ENCODE assay signal across 8 cellular contexts in the genomic region with DNA sequence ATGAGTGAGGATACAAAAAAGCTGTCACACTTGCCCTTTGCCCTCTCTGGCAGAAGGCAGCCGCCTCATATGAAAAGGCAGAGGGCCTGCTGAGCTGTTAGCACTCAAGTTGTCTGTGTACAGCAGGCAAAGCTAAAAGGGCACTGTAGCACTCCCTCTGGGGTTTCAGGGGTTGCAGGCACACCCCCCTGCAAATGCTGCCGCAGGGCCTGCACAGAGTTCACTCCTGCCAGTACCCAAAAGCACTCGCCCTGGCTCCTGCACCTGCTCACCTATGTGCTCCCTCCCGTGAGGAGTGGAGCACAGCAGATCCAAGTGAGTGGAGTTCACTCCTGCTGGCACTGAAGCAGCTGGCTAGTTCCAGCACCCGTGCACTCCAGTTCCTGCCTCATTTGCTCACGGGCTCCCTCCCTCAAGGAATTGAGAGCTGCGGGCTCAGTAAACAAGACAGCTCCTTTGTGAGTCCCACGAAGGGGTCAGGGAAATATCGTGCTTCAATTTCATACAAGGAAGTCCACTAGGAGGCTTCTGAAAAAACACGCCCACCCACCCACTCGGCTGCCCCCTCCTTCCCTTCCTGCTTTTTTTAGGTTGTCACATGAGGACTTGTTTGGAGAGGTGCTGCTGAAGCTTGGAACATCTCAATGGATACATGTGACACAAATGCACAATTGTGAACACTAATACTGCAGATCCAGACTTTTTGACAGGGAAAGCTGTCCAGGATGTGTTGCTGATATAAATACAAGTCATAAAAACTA. TPM values are rescaled to one million over a fixed set of nuclear protein-coding genes. Genes with fewer than 3 reads are reported as not detected.
DNase-seq lines count a peak whose midpoint lies in the region; ATAC-seq and TF ChIP-seq lines count a peak whose summit lies in the region.

No MANE protein-coding gene starts in this region.

- no peaks in the 10 kb centered on the region for H3K9me3 ChIP-seq in right lobe of liver
- no peaks in the 10 kb centered on the region for H3K9me3 ChIP-seq in vagina

- peaks cover 0 to 35% (median 5%) of the 10 kb centered on the region in 4 donors for H3K4me1 ChIP-seq in right lobe of liver
- H3K4me1 ChIP-seq in vagina, result peaks cover 15% of the 10 kb centered on the region

- intact Hi-C loops in right lobe of liver (cut with DNase I), result no loop called here
- intact Hi-C loops in vagina (cut with DNase I), result no loop called here

- H3K27me3 ChIP-seq in right lobe of liver (no peaks in the 10 kb centered on the region), vagina (no peaks in the 10 kb centered on the region)

- TF ChIP-seq POLR2A in right lobe of liver (IDR thresholded peaks at IDR 0.05) (no peak), vagina (IDR thresholded peaks at IDR 0.05) (no peak)

- H3K36me3 ChIP-seq in right lobe of liver (no peaks in the 10 kb centered on the region), vagina (no peaks in the 10 kb centered on the region)

- WGBS in right lobe of liver (ENCODE audit: insufficient coverage, low coverage, low lambda C conversion rate, missing lambda C conversion rate), result 15% methylated on average over 10 of the region's 11 CpGs

- peak overlapping the region; percentile 19 to 72 (median 19) for H3K27ac ChIP-seq in right lobe of liver
- H3K27ac ChIP-seq in vagina, result peak overlapping the region; percentile 72

- ATAC-seq in right lobe of liver, result peak; percentile 80 to 90 (median 87)
- no peak for ATAC-seq in HG03097 (IDR thresholded peaks at IDR 0.05; ENCODE audit: low FRiP score, unreplicated experiment)
- ATAC-seq in HG02981 (IDR thresholded peaks at IDR 0.05; ENCODE audit: unreplicated experiment), result no peak

- TF ChIP-seq CTCF in GM12864 (IDR thresholded peaks at IDR 0.05; ENCODE audit: low read depth, low read length, missing control alignments), result peak; percentile 10
- peak in 1 of 4 donors; percentile 13 for TF ChIP-seq CTCF in right lobe of liver (IDR thresholded peaks at IDR 0.05)
- no peak for TF ChIP-seq CTCF in vagina (IDR thresholded peaks at IDR 0.05)

- DNase-seq in GM12864 (ENCODE audit: low read depth) (no peak), NCI-H187 (lab: John Stamatoyannopoulos, UW) (peak; percentile 25), cerebellar cortex (ENCODE audit: low spot score) (peak; percentile 59), right lobe of liver (peak; percentile 38 to 82 (median 68)), vagina (ENCODE audit: extremely low spot score in 2 of 2) (no peak), HuH-7.5 (ENCODE audit: low spot score) (no peak)

- H3K4me3 ChIP-seq in GM12864 (ENCODE audit: low read depth, low read length) (no peak overlapping the region), right lobe of liver (peak overlapping the region in 1 of 3 donors; percentile 0), vagina (peak overlapping the region in 1 of 2 donors; percentile 2)

RNA-seq across cellular contexts. Expression of gene RCBTB2, which starts 9.9 kb away (rescaled TPM):
- total RNA-seq in right lobe of liver, result 1 to 10 TPM; 2.6 to 7.5 (median 4.8) TPM
- total RNA-seq in vagina, result 14.7 TPM

Comparison
In these comparisons a context has a peak if more than half of its experiments do, and no peak if none do; other contexts are left out.
1. DNase-seq: peak in NCI-H187 (2 of 2), cerebellar cortex (single experiment) and right lobe of liver (3 of 3); none in GM12864 (single experiment), vagina (0 of 2) and HuH-7.5 (single experiment).
2. ATAC-seq: peak in right lobe of liver (4 of 4); none in HG03097 (single experiment) and HG02981 (single experiment).